ENCODE assay signal across 16 cellular contexts in genomic region chr12:116943419-116944372, GRCh38. TPM values are rescaled to one million over a fixed set of nuclear protein-coding genes. Genes with fewer than 3 reads are reported as not detected.
DNase-seq lines count a peak whose midpoint lies in the region; ATAC-seq and TF ChIP-seq lines count a peak whose summit lies in the region.
"Had no signal": no experiment of that assay in that cellular context is flagged by ENCODE, and none has a peak within 500 bp of the region (broad histone marks: within the 10 kb centered on the region; RNA-seq: fewer than 3 reads in every experiment).

No MANE protein-coding gene starts in this region.

- in situ Hi-C loops in GM13976 (cut with MboI; ENCODE audit: low sequenced_read_pairs, unreplicated experiment) = no loop called here

- no peak overlapping the region for H3K4me3 ChIP-seq in Karpas-422 (ENCODE audit: low read length)
- no peak overlapping the region for H3K4me3 ChIP-seq in body of pancreas
- H3K4me3 ChIP-seq: GM23338 had no signal

- H3K9ac ChIP-seq in Karpas-422 (ENCODE audit: low read length) = no peak overlapping the region

- no peak for ATAC-seq in body of pancreas
- ATAC-seq in sciatic nerve = peak; percentile 95
- ATAC-seq in HG03159 (IDR thresholded peaks at IDR 0.05; ENCODE audit: unreplicated experiment) = no peak
- ATAC-seq: GM23338, HCT116 had no signal

- no peaks in the 10 kb centered on the region for H3K27me3 ChIP-seq in Karpas-422 (ENCODE audit: low read length)
- no peaks in the 10 kb centered on the region for H3K27me3 ChIP-seq in body of pancreas

- no peak for TF ChIP-seq POLR2A in body of pancreas (IDR thresholded peaks at IDR 0.05)

- peak; percentile 24 for DNase-seq in NCI-H82 (lab: John Stamatoyannopoulos, UW)
- no peak for DNase-seq in NCI-H82 treated with DMSO at 0.1 percent for 48 hours (lab: John Stamatoyannopoulos, UW; ENCODE audit: unreplicated experiment)
- peak; percentile 87 for DNase-seq in Karpas-422
- peak in 3 of 4 donors; percentile 10 to 23 (median 20) for DNase-seq in body of pancreas
- DNase-seq in sciatic nerve (ENCODE audit: low spot score) = no peak
- no peak for DNase-seq in NCI-H1436 treated with DMSO at 0.1 percent for 48 hours (lab: John Stamatoyannopoulos, UW)
- no peak for DNase-seq in GM13976 (ENCODE audit: low spot score)
- DNase-seq: 8988T, C1 segment of cervical spinal cord, DMS 273 treated with DMSO at 0.1 percent for 48 hours, NCI-H187 treated with DMSO at 0.1 percent for 48 hours, NCI-H510A, NCI-H774 had no signal

- H3K4me1 ChIP-seq in Karpas-422 (ENCODE audit: low read length) (peaks cover 27% of the 10 kb centered on the region), body of pancreas (no peaks in the 10 kb centered on the region)

- H3K9me3 ChIP-seq in Karpas-422 (ENCODE audit: low read length) (peaks cover 7% of the 10 kb centered on the region), body of pancreas (no peaks in the 10 kb centered on the region)

- no peaks in the 10 kb centered on the region for H4K20me1 ChIP-seq in Karpas-422 (ENCODE audit: insufficient read depth, low read depth, low read length)

- H3K27ac ChIP-seq in Karpas-422 (ENCODE audit: low read length) (peak overlapping the region; percentile 60), body of pancreas (no peak overlapping the region)

- H2AFZ ChIP-seq in Karpas-422 (ENCODE audit: low read length) = no peak overlapping the region
- H2AFZ ChIP-seq: GM23338 had no signal

- intact Hi-C loops in body of pancreas (cut with DNase I) (no loop called here), sciatic nerve (cut with DNase I) (no loop called here)

- no peaks in the 10 kb centered on the region for H3K9me2 ChIP-seq in Karpas-422 (replicated peaks; ENCODE audit: insufficient read depth, low read length)

- TF ChIP-seq CTCF in body of pancreas (IDR thresholded peaks at IDR 0.05) (no peak), GM13976 (IDR thresholded peaks at IDR 0.05; ENCODE audit: borderline replicate concordance, control extremely low read depth, extremely low read depth, insufficient read depth, missing control alignments) (no peak)

- peaks cover 69% of the 10 kb centered on the region for H3K79me2 ChIP-seq in Karpas-422 (ENCODE audit: low read length)

- peak overlapping the region; percentile 27 for H3K4me2 ChIP-seq in Karpas-422 (ENCODE audit: low read depth, low read length, poor library complexity, severe bottlenecking)
- H3K4me2 ChIP-seq: GM23338 had no signal

- peaks cover 53% of the 10 kb centered on the region for H3K36me3 ChIP-seq in Karpas-422 (ENCODE audit: insufficient read depth, low read length)
- H3K36me3 ChIP-seq in body of pancreas (replicated peaks in 1 of 2; ENCODE audit: insufficient read depth in 1 of 2, low read depth in 2 of 2) = no peaks in the 10 kb centered on the region

- 63 to 72% methylated on average over 6 of the region's 6 CpGs for WGBS in body of pancreas, 2 donors

RNA-seq across cellular contexts. Expression of gene FBXW8, which starts 32.9 kb away (rescaled TPM):
- 34.8 TPM in 2 replicates for total RNA-seq in Karpas-422 (2014; rRNA removed; shearing (Covaris generic); ENCODE audit: low replicate concordance)
- total RNA-seq in body of pancreas = 10 to 100 TPM; 12.7 to 35.3 TPM
- 12.9 TPM for total RNA-seq in sciatic nerve

Comparison
In these comparisons a context has a peak if more than half of its experiments do, and no peak if none do; other contexts are left out.
1. DNase-seq: peak in NCI-H82 (single experiment), Karpas-422 (single experiment) and body of pancreas (3 of 4); none in NCI-H82 treated with DMSO at 0.1 percent for 48 hours (single experiment), sciatic nerve (single experiment), NCI-H1436 treated with DMSO at 0.1 percent for 48 hours (single experiment) and GM13976 (single experiment).